Comparison of ENCODE assay signal across 20 cellular contexts in the genomic region with DNA sequence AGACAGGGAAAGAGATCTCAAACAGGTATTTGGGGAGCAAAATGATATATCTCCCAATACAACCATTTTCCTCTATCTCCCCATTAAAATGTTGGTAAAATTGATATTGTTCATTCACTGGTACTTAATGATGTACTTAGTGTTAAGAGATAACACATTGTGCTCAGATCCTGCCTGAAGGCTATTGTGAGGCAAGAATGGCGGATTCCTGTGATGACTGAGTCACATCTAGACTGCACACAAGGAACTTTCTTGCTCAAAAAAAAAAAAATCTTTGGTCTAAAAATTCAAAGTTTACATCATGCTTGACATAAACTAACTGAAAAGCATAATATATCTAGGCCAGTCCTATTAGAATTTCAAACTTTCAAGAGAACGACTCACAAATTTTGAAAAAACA.
"Had no signal": no experiment of that assay in that cellular context is flagged by ENCODE, and none has a peak within 500 bp of the region (broad histone marks: within the 10 kb centered on the region; RNA-seq: fewer than 3 reads in every experiment).

No MANE protein-coding gene starts in this region.

- H3K36me3 ChIP-seq: lower lobe of right lung, stomach, suprapubic skin, tibial nerve had no signal

- H3K27ac ChIP-seq: lower lobe of right lung, stomach, suprapubic skin, tibial nerve, VCaP had no signal

- H3K27me3 ChIP-seq: stomach, suprapubic skin, tibial nerve had no signal

- H3K9me3 Mint-ChIP-seq: activated CD4-positive, alpha-beta memory T cell treated with anti-CD3 and anti-CD28 coated beads, Interleukin-2, amount 10 ng/mL, durations not matched to agents 7 days and 5 days; activated CD4-positive, alpha-beta T cell treated with anti-CD3 and anti-CD28 coated beads, Interleukin-2, amount 10 ng/mL, durations not matched to agents 24 days and 14 days had no signal

- H3K36me3 Mint-ChIP-seq: activated CD8-positive, alpha-beta memory T cell treated with anti-CD3 and anti-CD28 coated beads, Interleukin-2, amount 10 ng/mL, durations not matched to agents 7 days and 5 days; activated naive CD4-positive, alpha-beta T cell treated with anti-CD3 and anti-CD28 coated beads, Interleukin-2, amount 10 ng/mL, durations not matched to agents 7 days and 5 days; naive thymus-derived CD4-positive, alpha-beta T cell; stimulated activated memory B cell treated with anti-CD40 and anti-IgM and Interleukin-4, amounts not matched to agents 10 μg/mL and 1 μg/mL and 100 μg/mL, for 72 hours had no signal

- H3K4me1 ChIP-seq: lower lobe of right lung, stomach, suprapubic skin, tibial nerve had no signal

- H3K27me3 Mint-ChIP-seq: activated CD4-positive, alpha-beta memory T cell treated with anti-CD3 and anti-CD28 coated beads, Interleukin-2, amount 10 ng/mL, durations not matched to agents 7 days and 5 days; activated CD4-positive, alpha-beta T cell treated with anti-CD3 and anti-CD28 coated beads, Interleukin-2, amount 10 ng/mL, durations not matched to agents 24 days and 14 days; activated CD8-positive, alpha-beta memory T cell treated with anti-CD3 and anti-CD28 coated beads, Interleukin-2, amount 10 ng/mL, durations not matched to agents 7 days and 5 days; activated naive CD4-positive, alpha-beta T cell treated with anti-CD3 and anti-CD28 coated beads, Interleukin-2, amount 10 ng/mL, durations not matched to agents 7 days and 5 days; naive thymus-derived CD4-positive, alpha-beta T cell; stimulated activated memory B cell treated with anti-CD40 and anti-IgM and Interleukin-4, amounts not matched to agents 10 μg/mL and 1 μg/mL and 100 μg/mL, for 72 hours had no signal

- ATAC-seq: activated CD4-positive, CD25-positive, alpha-beta regulatory T cell treated with anti-CD3 and anti-CD28 coated beads, Interleukin-2, amount 50 U/mL, for 24 hours; activated CD8-positive, alpha-beta memory T cell treated with anti-CD3 and anti-CD28 coated beads, Interleukin-2, amount 10 ng/mL, durations not matched to agents 7 days and 5 days; left lobe of liver; lower lobe of right lung; naive thymus-derived CD4-positive, alpha-beta T cell; sciatic nerve; stimulated activated memory B cell treated with anti-CD40 and anti-IgM and Interleukin-4, amounts not matched to agents 10 μg/mL and 1 μg/mL and 100 μg/mL, for 72 hours had no signal

- H3K9me3 ChIP-seq: lower lobe of right lung, suprapubic skin, tibial nerve had no signal

- H3K4me3 Mint-ChIP-seq: activated CD4-positive, alpha-beta memory T cell treated with anti-CD3 and anti-CD28 coated beads, Interleukin-2, amount 10 ng/mL, durations not matched to agents 7 days and 5 days; activated CD4-positive, alpha-beta T cell treated with anti-CD3 and anti-CD28 coated beads, Interleukin-2, amount 10 ng/mL, durations not matched to agents 24 days and 14 days; activated CD8-positive, alpha-beta memory T cell treated with anti-CD3 and anti-CD28 coated beads, Interleukin-2, amount 10 ng/mL, durations not matched to agents 7 days and 5 days; activated naive CD4-positive, alpha-beta T cell treated with anti-CD3 and anti-CD28 coated beads, Interleukin-2, amount 10 ng/mL, durations not matched to agents 7 days and 5 days; naive thymus-derived CD4-positive, alpha-beta T cell; neural crest cell; stimulated activated memory B cell treated with anti-CD40 and anti-IgM and Interleukin-4, amounts not matched to agents 10 μg/mL and 1 μg/mL and 100 μg/mL, for 72 hours had no signal

- DNase-seq: activated CD4-positive, alpha-beta memory T cell treated with anti-CD3 and anti-CD28 coated beads, Interleukin-2, amount 10 ng/mL, durations not matched to agents 7 days and 5 days; activated CD4-positive, alpha-beta T cell treated with anti-CD3 and anti-CD28 coated beads, Interleukin-2, amount 10 ng/mL, durations not matched to agents 24 days and 14 days; activated CD8-positive, alpha-beta memory T cell treated with anti-CD3 and anti-CD28 coated beads, Interleukin-2, amount 10 ng/mL, durations not matched to agents 7 days and 5 days; activated effector memory CD4-positive, alpha-beta T cell treated with anti-CD3 and anti-CD28 coated beads, Interleukin-2, amount 50 U/mL, for 16 hours; activated naive CD4-positive, alpha-beta T cell treated with anti-CD3 and anti-CD28 coated beads, Interleukin-2, amount 10 ng/mL, durations not matched to agents 7 days and 5 days; activated T-cell treated with anti-CD3 and anti-CD28 coated beads for 4 hours; erythroblast; lower lobe of right lung; naive thymus-derived CD4-positive, alpha-beta T cell; small intestine; stimulated activated CD4-positive, alpha-beta T cell treated with anti-CD3 and anti-CD28 coated beads, Interleukin-2, amount 100 ng/mL, for 24 hours; stomach had no signal

- H3K4me3 ChIP-seq: lower lobe of right lung, stomach, suprapubic skin, tibial nerve had no signal

- H3K4me1 Mint-ChIP-seq: activated CD4-positive, alpha-beta memory T cell treated with anti-CD3 and anti-CD28 coated beads, Interleukin-2, amount 10 ng/mL, durations not matched to agents 7 days and 5 days; activated CD4-positive, alpha-beta T cell treated with anti-CD3 and anti-CD28 coated beads, Interleukin-2, amount 10 ng/mL, durations not matched to agents 24 days and 14 days; activated CD8-positive, alpha-beta memory T cell treated with anti-CD3 and anti-CD28 coated beads, Interleukin-2, amount 10 ng/mL, durations not matched to agents 7 days and 5 days; activated naive CD4-positive, alpha-beta T cell treated with anti-CD3 and anti-CD28 coated beads, Interleukin-2, amount 10 ng/mL, durations not matched to agents 7 days and 5 days; naive thymus-derived CD4-positive, alpha-beta T cell; neural crest cell; stimulated activated memory B cell treated with anti-CD40 and anti-IgM and Interleukin-4, amounts not matched to agents 10 μg/mL and 1 μg/mL and 100 μg/mL, for 72 hours had no signal

- H3K27ac Mint-ChIP-seq: activated CD4-positive, alpha-beta memory T cell treated with anti-CD3 and anti-CD28 coated beads, Interleukin-2, amount 10 ng/mL, durations not matched to agents 7 days and 5 days; activated CD4-positive, alpha-beta T cell treated with anti-CD3 and anti-CD28 coated beads, Interleukin-2, amount 10 ng/mL, durations not matched to agents 24 days and 14 days; activated CD8-positive, alpha-beta memory T cell treated with anti-CD3 and anti-CD28 coated beads, Interleukin-2, amount 10 ng/mL, durations not matched to agents 7 days and 5 days; activated naive CD4-positive, alpha-beta T cell treated with anti-CD3 and anti-CD28 coated beads, Interleukin-2, amount 10 ng/mL, durations not matched to agents 7 days and 5 days; naive thymus-derived CD4-positive, alpha-beta T cell; stimulated activated memory B cell treated with anti-CD40 and anti-IgM and Interleukin-4, amounts not matched to agents 10 μg/mL and 1 μg/mL and 100 μg/mL, for 72 hours had no signal
